Comparison of ENCODE assay signal across 8 cellular contexts in genomic region chr16:57260294-57260929, GRCh38. TPM values are rescaled to one million over a fixed set of nuclear protein-coding genes. Genes with fewer than 3 reads are reported as not detected.
A peak's percentile ranks its signal among the peaks of the same experiment; 100 is the strongest.
DNase-seq lines count a peak whose midpoint lies in the region; FAIRE-seq and TF ChIP-seq lines count a peak whose summit lies in the region.

No MANE protein-coding gene starts in this region.

- no peak overlapping the region for H3K56ac ChIP-seq in H9 (ENCODE audit: insufficient read length, low read depth, low read length)

- FAIRE-seq in D721Med (lab: Jason Lieb, UNC): no peak

- TF ChIP-seq CTCF in H9 (conservative IDR thresholded peaks at IDR 0.05): no peak
- no peak for TF ChIP-seq CTCF in right atrium auricular region (IDR thresholded peaks at IDR 0.05)
- no peak for TF ChIP-seq CTCF in D721Med (IDR thresholded peaks at IDR 0.05; ENCODE audit: insufficient read depth, missing control alignments)

- H3K4me1 Mint-ChIP-seq in H9: peaks cover 15 to 16% of the 10 kb centered on the region in 2 experiments
- peaks cover 8% of the 10 kb centered on the region for H3K4me1 Mint-ChIP-seq in activated T-helper 1 cell treated with anti-CD3 and anti-CD28 coated beads, Interleukin-12 subunit alpha, Interleukin-12 subunit beta, Interleukin-2, Interleukin-4 antibody, amounts not matched to agents 30 ng/mL and 10 ng/mL and 1 ng/mL, durations not matched to agents 14 hours and 24 hours and 36 hours (ENCODE audit: low read depth)

- peak overlapping the region; percentile 20 to 24; a peak in 2 of 5 replicates for H3K4me3 Mint-ChIP-seq in H9
- H3K4me3 Mint-ChIP-seq in activated T-helper 1 cell treated with anti-CD3 and anti-CD28 coated beads, Interleukin-12 subunit alpha, Interleukin-12 subunit beta, Interleukin-2, Interleukin-4 antibody, amounts not matched to agents 30 ng/mL and 10 ng/mL and 1 ng/mL, durations not matched to agents 14 hours and 24 hours and 36 hours: peak overlapping the region; percentile 11

- no peak overlapping the region for H3T11ph ChIP-seq in H9 (ENCODE audit: low read length)

- no peaks in the 10 kb centered on the region for H4K20me1 ChIP-seq in H9 (ENCODE audit: control insufficient read depth, insufficient read depth, insufficient read length)

- H4K91ac ChIP-seq in H9 (ENCODE audit: insufficient read length, low read depth, low read length): no peak overlapping the region

- H3K4me3 ChIP-seq in right atrium auricular region: no peak overlapping the region

- H2BK5ac ChIP-seq in H9 (ENCODE audit: insufficient read length, low read length): no peak overlapping the region

- no peak overlapping the region for H4K8ac ChIP-seq in H9 (replicated peaks; ENCODE audit: insufficient read length, low read depth, low read length)

- peak overlapping the region; percentile 56 for H2AFZ ChIP-seq in H9 (ENCODE audit: low read length)

- no peak overlapping the region for H2BK20ac ChIP-seq in H9 (ENCODE audit: low read depth, low read length, poor library complexity, severe bottlenecking)

- peaks cover 8% of the 10 kb centered on the region for H3K36me3 ChIP-seq in right atrium auricular region

- H3K4me2 ChIP-seq in H9 (ENCODE audit: insufficient read depth, insufficient read length, low read length): peak overlapping the region; percentile 4

- H3K18ac ChIP-seq in H9 (ENCODE audit: insufficient read length, low read depth, low read length): peak overlapping the region; percentile 73

- no peak overlapping the region for H3K9ac ChIP-seq in H9 (ENCODE audit: extremely low read depth, insufficient read length, low read length)

- 0 out of 2 replicates have a peak overlapping the region, but pooled peaks have one; percentile 21 for H3K14ac ChIP-seq in H9 (ENCODE audit: insufficient read depth, low read length)

- no peaks in the 10 kb centered on the region; a peak in 1 of 5 replicates for H3K9me3 Mint-ChIP-seq in H9
- H3K9me3 Mint-ChIP-seq in activated T-helper 1 cell treated with anti-CD3 and anti-CD28 coated beads, Interleukin-12 subunit alpha, Interleukin-12 subunit beta, Interleukin-2, Interleukin-4 antibody, amounts not matched to agents 30 ng/mL and 10 ng/mL and 1 ng/mL, durations not matched to agents 14 hours and 24 hours and 36 hours: no peaks in the 10 kb centered on the region

- peak overlapping the region; percentile 2 for H3K27ac ChIP-seq in H9 (ENCODE audit: insufficient read length, low read depth, low read length)
- H3K27ac ChIP-seq in right atrium auricular region: peak overlapping the region; percentile 23 to 57

- H3K23ac ChIP-seq in H9 (ENCODE audit: insufficient read length, low read depth, low read length): no peak overlapping the region

- H3K27me3 ChIP-seq in H9 (ENCODE audit: insufficient read depth, low read length) (no peaks in the 10 kb centered on the region), right atrium auricular region (no peaks in the 10 kb centered on the region)

- H3K27me3 Mint-ChIP-seq in H9 (ENCODE audit: low read depth): no peaks in the 10 kb centered on the region; the same call in 1 of the 2 replicates
- no peaks in the 10 kb centered on the region for H3K27me3 Mint-ChIP-seq in activated T-helper 1 cell treated with anti-CD3 and anti-CD28 coated beads, Interleukin-12 subunit alpha, Interleukin-12 subunit beta, Interleukin-2, Interleukin-4 antibody, amounts not matched to agents 30 ng/mL and 10 ng/mL and 1 ng/mL, durations not matched to agents 14 hours and 24 hours and 36 hours (ENCODE audit: insufficient read depth)

- WGBS in H9 (ENCODE audit: extremely low coverage, insufficient read length, low lambda C conversion rate): no CpG with 5 or more reads among the region's 16 CpGs

- peak overlapping the region; percentile 85 for H2BK12ac ChIP-seq in H9 (ENCODE audit: insufficient read length, low read depth, low read length)

- H2AK5ac ChIP-seq in H9 (ENCODE audit: insufficient read length, low read length): no peak overlapping the region

- H4K5ac ChIP-seq in H9 (ENCODE audit: insufficient read length, low read depth, low read length): no peak overlapping the region

- H3K23me2 ChIP-seq in H9 (ENCODE audit: insufficient read length, low read depth, low read length, poor library complexity, severe bottlenecking): no peaks in the 10 kb centered on the region

- peak overlapping the region; percentile 78 to 89 (median 83) for H3K27ac Mint-ChIP-seq in H9
- peak overlapping the region; percentile 68 for H3K27ac Mint-ChIP-seq in activated T-helper 1 cell treated with anti-CD3 and anti-CD28 coated beads, Interleukin-12 subunit alpha, Interleukin-12 subunit beta, Interleukin-2, Interleukin-4 antibody, amounts not matched to agents 30 ng/mL and 10 ng/mL and 1 ng/mL, durations not matched to agents 14 hours and 24 hours and 36 hours

- no peaks in the 10 kb centered on the region for H3K79me2 ChIP-seq in H9 (ENCODE audit: insufficient read depth, low read length)

- intact Hi-C loops in activated T-helper 1 cell treated with anti-CD3 and anti-CD28 coated beads, Interleukin-12 subunit alpha, Interleukin-12 subunit beta, Interleukin-2, Interleukin-4 antibody, amounts not matched to agents 30 ng/mL and 10 ng/mL and 1 ng/mL, durations not matched to agents 14 hours and 24 hours and 36 hours (cut with micrococcal nuclease): no loop called here

- H3K79me1 ChIP-seq in H9 (ENCODE audit: insufficient read depth, low read depth, low read length, poor library complexity, severe bottlenecking): no peaks in the 10 kb centered on the region

- H3K36me3 Mint-ChIP-seq in H9 (ENCODE audit: insufficient read depth in 1 of 3, low read depth in 3 of 3): no peaks in the 10 kb centered on the region; a peak in 2 of 7 replicates
- peaks cover 4% of the 10 kb centered on the region for H3K36me3 Mint-ChIP-seq in activated T-helper 1 cell treated with anti-CD3 and anti-CD28 coated beads, Interleukin-12 subunit alpha, Interleukin-12 subunit beta, Interleukin-2, Interleukin-4 antibody, amounts not matched to agents 30 ng/mL and 10 ng/mL and 1 ng/mL, durations not matched to agents 14 hours and 24 hours and 36 hours (ENCODE audit: low read depth)

- no peak overlapping the region for H2BK15ac ChIP-seq in H9 (ENCODE audit: low read depth, low read length)

- H2BK120ac ChIP-seq in H9 (ENCODE audit: low read depth, low read length, poor library complexity, severe bottlenecking): no peak overlapping the region

- H3K9me3 ChIP-seq in H9 (ENCODE audit: control insufficient read depth, low read depth, low read length) (no peaks in the 10 kb centered on the region), right atrium auricular region (no peaks in the 10 kb centered on the region)

- peaks cover 3% of the 10 kb centered on the region for H3K4me1 ChIP-seq in H9 (ENCODE audit: insufficient read depth, low read length)
- peaks cover 0 to 14% of the 10 kb centered on the region in 2 donors for H3K4me1 ChIP-seq in right atrium auricular region

- no peak overlapping the region for H3K4ac ChIP-seq in H9 (ENCODE audit: low read depth, low read length)

- DNase-seq in AG08395 (ENCODE audit: low spot score) (peak; percentile 71), H9 (peak; percentile 67), right atrium auricular region (ENCODE audit: low spot score) (no peak), putamen (ENCODE audit: low spot score) (peak; percentile 92), D721Med (ENCODE audit: insufficient read length, low spot score) (no peak), LoVo (ENCODE audit: low spot score) (no peak)
- no peak for DNase-seq in activated T-helper 1 cell treated with anti-CD3 and anti-CD28 coated beads, Interleukin-12 subunit alpha, Interleukin-12 subunit beta, Interleukin-2, Interleukin-4 antibody, amounts not matched to agents 30 ng/mL and 10 ng/mL and 1 ng/mL, durations not matched to agents 14 hours and 24 hours and 36 hours (ENCODE audit: low spot score)
- DNase-seq in NK-92 treated with Interleukin-12 subunit alpha and Interleukin-12 subunit beta, amount 100 ng/mL, for 24 hours (lab: John Stamatoyannopoulos, UW): no peak

RNA-seq across cellular contexts. Expression of gene ARL2BP, which starts 15.4 kb away (rescaled TPM):
- total RNA-seq in H9 (2021) (18.0 and 19.2 TPM in 2 replicates), right atrium auricular region (10 to 100 TPM; 56.4 to 80.4 TPM)
- total RNA-seq in activated T-helper 1 cell treated with anti-CD3 and anti-CD28 coated beads, Interleukin-12 subunit alpha, Interleukin-12 subunit beta, Interleukin-2, Interleukin-4 antibody, amounts not matched to agents 30 ng/mL and 10 ng/mL and 1 ng/mL, durations not matched to agents 14 hours and 24 hours and 36 hours: 29.1 and 29.7 TPM in 2 replicates

RNA-seq across cellular contexts. Expression of gene PLLP, which starts 24.1 kb away (rescaled TPM):
- total RNA-seq in H9 (2021): 1.8 and 2.0 TPM in 2 replicates
- total RNA-seq in activated T-helper 1 cell treated with anti-CD3 and anti-CD28 coated beads, Interleukin-12 subunit alpha, Interleukin-12 subunit beta, Interleukin-2, Interleukin-4 antibody, amounts not matched to agents 30 ng/mL and 10 ng/mL and 1 ng/mL, durations not matched to agents 14 hours and 24 hours and 36 hours: 0.26 TPM in 1 of 2 replicates, not detected in the other
- total RNA-seq in right atrium auricular region: 10 to 100 TPM; 14.4 to 22.4 TPM

Comparison
In these comparisons a context has a peak if more than half of its experiments do, and no peak if none do; other contexts are left out.
1. DNase-seq: peak in AG08395 (single experiment), H9 (single experiment) and putamen (single experiment); none in activated T-helper 1 cell treated with anti-CD3 and anti-CD28 coated beads, Interleukin-12 subunit alpha, Interleukin-12 subunit beta, Interleukin-2, Interleukin-4 antibody, amounts not matched to agents 30 ng/mL and 10 ng/mL and 1 ng/mL, durations not matched to agents 14 hours and 24 hours and 36 hours (single experiment), right atrium auricular region (single experiment), D721Med (single experiment), LoVo (single experiment) and NK-92 treated with Interleukin-12 subunit alpha and Interleukin-12 subunit beta, amount 100 ng/mL, for 24 hours (single experiment).